In genomic region chr11:85718991-85719807, GRCh38 we compare ENCODE assay signal across 8 cellular contexts. TPM values are rescaled to one million over a fixed set of nuclear protein-coding genes. Genes with fewer than 3 reads are reported as not detected.
A peak's percentile ranks its signal among the peaks of the same experiment; 100 is the strongest.
DNase-seq lines count a peak whose midpoint lies in the region; ATAC-seq lines count a peak whose summit lies in the region.

No MANE protein-coding gene starts in this region.

- no peaks in the 10 kb centered on the region for H3K9me3 Mint-ChIP-seq in activated T-helper 2 cell treated with anti-CD3 and anti-CD28 coated beads, Interferon-gamma antibody, Interleukin-2, Interleukin-4, amounts not matched to agents 10 μg/mL and 5 μg/mL and 100 μg/mL, durations not matched to agents 14 hours and 24 hours and 36 hours
- H3K9me3 Mint-ChIP-seq in activated T-helper 17 cell treated with anti-CD3 and anti-CD28 coated beads, Interleukin-2, amount 50 U/mL, for 72 hours: no peaks in the 10 kb centered on the region
- no peaks in the 10 kb centered on the region for H3K9me3 Mint-ChIP-seq in stimulated activated effector memory CD8-positive, alpha-beta T cell treated with anti-CD3 and anti-CD28 coated beads, Interleukin-12 subunit alpha, Interleukin-12 subunit beta, amount 100 ng/mL, for 72 hours

- no peak for ATAC-seq in activated T-helper 17 cell treated with anti-CD3 and anti-CD28 coated beads, Interleukin-2, amount 50 U/mL, for 72 hours (replicated peaks)
- no peak for ATAC-seq in stimulated activated effector memory CD8-positive, alpha-beta T cell treated with anti-CD3 and anti-CD28 coated beads, Interleukin-12 subunit alpha, Interleukin-12 subunit beta, amount 100 ng/mL, for 72 hours

- H3K36me3 Mint-ChIP-seq in activated T-helper 2 cell treated with anti-CD3 and anti-CD28 coated beads, Interferon-gamma antibody, Interleukin-2, Interleukin-4, amounts not matched to agents 10 μg/mL and 5 μg/mL and 100 μg/mL, durations not matched to agents 14 hours and 24 hours and 36 hours (ENCODE audit: low read depth): peaks cover 4% of the 10 kb centered on the region
- H3K36me3 Mint-ChIP-seq in activated T-helper 17 cell treated with anti-CD3 and anti-CD28 coated beads, Interleukin-2, amount 50 U/mL, for 72 hours (ENCODE audit: low read depth): no peaks in the 10 kb centered on the region
- H3K36me3 Mint-ChIP-seq in stimulated activated effector memory CD8-positive, alpha-beta T cell treated with anti-CD3 and anti-CD28 coated beads, Interleukin-12 subunit alpha, Interleukin-12 subunit beta, amount 100 ng/mL, for 72 hours: peaks cover 14% of the 10 kb centered on the region

- no peak overlapping the region for H3K27ac Mint-ChIP-seq in activated T-helper 2 cell treated with anti-CD3 and anti-CD28 coated beads, Interferon-gamma antibody, Interleukin-2, Interleukin-4, amounts not matched to agents 10 μg/mL and 5 μg/mL and 100 μg/mL, durations not matched to agents 14 hours and 24 hours and 36 hours
- no peak overlapping the region for H3K27ac Mint-ChIP-seq in activated T-helper 17 cell treated with anti-CD3 and anti-CD28 coated beads, Interleukin-2, amount 50 U/mL, for 72 hours
- H3K27ac Mint-ChIP-seq in stimulated activated effector memory CD8-positive, alpha-beta T cell treated with anti-CD3 and anti-CD28 coated beads, Interleukin-12 subunit alpha, Interleukin-12 subunit beta, amount 100 ng/mL, for 72 hours: no peak overlapping the region

- peaks cover 5% of the 10 kb centered on the region for H3K27me3 Mint-ChIP-seq in activated T-helper 2 cell treated with anti-CD3 and anti-CD28 coated beads, Interferon-gamma antibody, Interleukin-2, Interleukin-4, amounts not matched to agents 10 μg/mL and 5 μg/mL and 100 μg/mL, durations not matched to agents 14 hours and 24 hours and 36 hours (ENCODE audit: low read depth)
- no peaks in the 10 kb centered on the region for H3K27me3 Mint-ChIP-seq in activated T-helper 17 cell treated with anti-CD3 and anti-CD28 coated beads, Interleukin-2, amount 50 U/mL, for 72 hours

- DNase-seq in DMS 273 treated with DMSO at 0.1 percent for 48 hours (lab: John Stamatoyannopoulos, UW) (peak; percentile 46), SW480 (ENCODE audit: low spot score) (peak; percentile 84), globus pallidus (ENCODE audit: low spot score) (peak; percentile 74), nucleus accumbens (lab: John Stamatoyannopoulos, UW) (peak in 46 of 56 donors; percentile 2 to 77 (median 28)), NCI-H1436 treated with DMSO at 0.1 percent for 48 hours (lab: John Stamatoyannopoulos, UW) (no peak)
- DNase-seq in activated T-helper 2 cell treated with anti-CD3 and anti-CD28 coated beads, Interferon-gamma antibody, Interleukin-2, Interleukin-4, amounts not matched to agents 10 μg/mL and 5 μg/mL and 100 μg/mL, durations not matched to agents 14 hours and 24 hours and 36 hours (ENCODE audit: low spot score): no peak
- no peak for DNase-seq in stimulated activated effector memory CD8-positive, alpha-beta T cell treated with anti-CD3 and anti-CD28 coated beads, Interleukin-12 subunit alpha, Interleukin-12 subunit beta, amount 100 ng/mL, for 72 hours (ENCODE audit: low spot score in 2 of 2)

- H3K4me1 Mint-ChIP-seq in activated T-helper 2 cell treated with anti-CD3 and anti-CD28 coated beads, Interferon-gamma antibody, Interleukin-2, Interleukin-4, amounts not matched to agents 10 μg/mL and 5 μg/mL and 100 μg/mL, durations not matched to agents 14 hours and 24 hours and 36 hours (ENCODE audit: low read depth): peaks cover 14% of the 10 kb centered on the region
- H3K4me1 Mint-ChIP-seq in activated T-helper 17 cell treated with anti-CD3 and anti-CD28 coated beads, Interleukin-2, amount 50 U/mL, for 72 hours: no peaks in the 10 kb centered on the region
- H3K4me1 Mint-ChIP-seq in stimulated activated effector memory CD8-positive, alpha-beta T cell treated with anti-CD3 and anti-CD28 coated beads, Interleukin-12 subunit alpha, Interleukin-12 subunit beta, amount 100 ng/mL, for 72 hours: peaks cover 3% of the 10 kb centered on the region

- no peak overlapping the region for H3K4me3 Mint-ChIP-seq in activated T-helper 2 cell treated with anti-CD3 and anti-CD28 coated beads, Interferon-gamma antibody, Interleukin-2, Interleukin-4, amounts not matched to agents 10 μg/mL and 5 μg/mL and 100 μg/mL, durations not matched to agents 14 hours and 24 hours and 36 hours (ENCODE audit: low read depth)
- no peak overlapping the region for H3K4me3 Mint-ChIP-seq in activated T-helper 17 cell treated with anti-CD3 and anti-CD28 coated beads, Interleukin-2, amount 50 U/mL, for 72 hours
- no peak overlapping the region for H3K4me3 Mint-ChIP-seq in stimulated activated effector memory CD8-positive, alpha-beta T cell treated with anti-CD3 and anti-CD28 coated beads, Interleukin-12 subunit alpha, Interleukin-12 subunit beta, amount 100 ng/mL, for 72 hours

- intact Hi-C loops in activated T-helper 2 cell treated with anti-CD3 and anti-CD28 coated beads, Interferon-gamma antibody, Interleukin-2, Interleukin-4, amounts not matched to agents 10 μg/mL and 5 μg/mL and 100 μg/mL, durations not matched to agents 14 hours and 24 hours and 36 hours (cut with micrococcal nuclease): no loop called here

RNA-seq across cellular contexts. Expression of gene CCDC89, which starts 33.2 kb away (rescaled TPM):
- total RNA-seq in activated T-helper 2 cell treated with anti-CD3 and anti-CD28 coated beads, Interferon-gamma antibody, Interleukin-2, Interleukin-4, amounts not matched to agents 10 μg/mL and 5 μg/mL and 100 μg/mL, durations not matched to agents 14 hours and 24 hours and 36 hours: not detected in 2 replicates
- total RNA-seq in activated T-helper 17 cell treated with anti-CD3 and anti-CD28 coated beads, Interleukin-2, amount 50 U/mL, for 72 hours: not detected

RNA-seq across cellular contexts. Expression of gene CREBZF, which starts 54.3 kb away (rescaled TPM):
- 47.8 and 49.7 TPM in 2 replicates for total RNA-seq in activated T-helper 2 cell treated with anti-CD3 and anti-CD28 coated beads, Interferon-gamma antibody, Interleukin-2, Interleukin-4, amounts not matched to agents 10 μg/mL and 5 μg/mL and 100 μg/mL, durations not matched to agents 14 hours and 24 hours and 36 hours
- total RNA-seq in activated T-helper 17 cell treated with anti-CD3 and anti-CD28 coated beads, Interleukin-2, amount 50 U/mL, for 72 hours: 10 to 100 TPM; 47.5 to 56.7 TPM

Comparison
In these comparisons a context has a peak if more than half of its experiments do, and no peak if none do; other contexts are left out.
1. DNase-seq: peak in DMS 273 treated with DMSO at 0.1 percent for 48 hours (single experiment), SW480 (single experiment), globus pallidus (single experiment) and nucleus accumbens (46 of 56); none in activated T-helper 2 cell treated with anti-CD3 and anti-CD28 coated beads, Interferon-gamma antibody, Interleukin-2, Interleukin-4, amounts not matched to agents 10 μg/mL and 5 μg/mL and 100 μg/mL, durations not matched to agents 14 hours and 24 hours and 36 hours (single experiment), NCI-H1436 treated with DMSO at 0.1 percent for 48 hours (single experiment) and stimulated activated effector memory CD8-positive, alpha-beta T cell treated with anti-CD3 and anti-CD28 coated beads, Interleukin-12 subunit alpha, Interleukin-12 subunit beta, amount 100 ng/mL, for 72 hours (0 of 2).